Comparison of ENCODE assay signal across 8 cellular contexts in the genomic region with DNA sequence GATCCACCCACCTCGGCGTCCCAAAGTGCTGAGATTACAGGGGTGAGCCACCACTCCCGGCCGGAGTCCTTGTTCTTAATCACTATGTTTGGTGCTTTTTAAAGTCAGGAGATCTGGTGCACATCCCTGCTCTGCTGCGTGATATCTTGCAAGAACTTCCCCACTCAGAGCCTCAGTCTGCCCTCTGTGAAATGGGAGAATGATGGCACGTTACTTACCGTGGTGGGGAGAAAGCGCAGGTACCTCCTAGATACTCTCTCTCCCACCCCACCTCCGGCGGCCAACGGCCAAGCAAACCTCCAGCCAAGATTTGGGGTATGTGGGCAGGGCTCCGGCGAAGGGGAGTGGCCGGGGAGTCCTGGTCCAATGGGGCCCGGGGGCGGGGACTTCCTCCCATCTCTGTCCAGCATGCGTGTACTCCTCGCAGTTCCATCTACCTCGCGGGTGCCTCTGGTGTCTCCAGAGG. TPM values are rescaled to one million over a fixed set of nuclear protein-coding genes. Genes with fewer than 3 reads are reported as not detected.
DNase-seq lines count a peak whose midpoint lies in the region; ATAC-seq and TF ChIP-seq lines count a peak whose summit lies in the region.

TSS of gene RYR1 (plus strand) at position 424 of the 466 bp plus-strand sequence. CDS start 139 bp downstream, outside the sequence.

- peaks cover 15% of the 10 kb centered on the region for H3K27me3 ChIP-seq in MG63
- H3K27me3 ChIP-seq in cardiac muscle cell, result no peaks in the 10 kb centered on the region
- no peaks in the 10 kb centered on the region for H3K27me3 ChIP-seq in psoas muscle (ENCODE audit: insufficient read depth in 3 of 3, low read length in 2 of 3)

- peak within 1 kb of the TSS; percentile 6 for H3K27ac ChIP-seq in cardiac muscle cell
- H3K27ac ChIP-seq in psoas muscle, result peak within 1 kb of the TSS; percentile 98

- peak; percentile 73 for DNase-seq in AG08395 (ENCODE audit: low spot score)
- DNase-seq in MG63, result peak; percentile 73
- peak; percentile 80 for DNase-seq in activated CD8-positive, alpha-beta memory T cell treated with anti-CD3 and anti-CD28 coated beads, Interleukin-2, amount 50 U/mL, for 48 hours
- peak; percentile 42 to 87 for DNase-seq in cardiac muscle cell (ENCODE audit: low read depth in 1 of 2, low spot score in 1 of 2)
- DNase-seq in psoas muscle, result peak; percentile 86 to 96
- DNase-seq in NCI-H345 treated with DMSO at 0.1 percent for 48 hours (lab: John Stamatoyannopoulos, UW; ENCODE audit: unreplicated experiment), result no peak

- WGBS in psoas muscle, 3 donors, result 6 to 10% (median 10%) methylated on average over 17 to 20 of the region's 20 CpGs

- no peaks in the 10 kb centered on the region for H3K36me3 ChIP-seq in MG63
- no peaks in the 10 kb centered on the region for H3K36me3 ChIP-seq in cardiac muscle cell
- peaks cover 0 to 19% of the 10 kb centered on the region in 2 donors for H3K36me3 ChIP-seq in psoas muscle (ENCODE audit: insufficient read depth in 1 of 2, low read depth in 1 of 2)

- peaks cover 17% of the 10 kb centered on the region for H3K4me1 ChIP-seq in cardiac muscle cell (ENCODE audit: low read depth)
- H3K4me1 ChIP-seq in psoas muscle, result peaks cover 39% of the 10 kb centered on the region

- intact Hi-C loops in psoas muscle (cut with DNase I), result no loop called here

- no peak within 1 kb of the TSS for H3K4me3 ChIP-seq in MG63
- peak within 1 kb of the TSS; percentile 20 for H3K4me3 ChIP-seq in cardiac muscle cell
- H3K4me3 ChIP-seq in psoas muscle, result peak within 1 kb of the TSS; percentile 90

- H3K9me3 ChIP-seq in MG63, result no peaks in the 10 kb centered on the region
- no peaks in the 10 kb centered on the region for H3K9me3 ChIP-seq in cardiac muscle cell (ENCODE audit: low read depth)
- no peaks in the 10 kb centered on the region for H3K9me3 ChIP-seq in psoas muscle

- peak; percentile 76 to 81 (median 78) for ATAC-seq in psoas muscle
- no peak for ATAC-seq in GM18517 (IDR thresholded peaks at IDR 0.05; ENCODE audit: unreplicated experiment)
- no peak for ATAC-seq in GM21528 (IDR thresholded peaks at IDR 0.05; ENCODE audit: low FRiP score, unreplicated experiment)

- TF ChIP-seq CTCF in cardiac muscle cell (IDR thresholded peaks at IDR 0.05; ENCODE audit: low read depth, low read length), result no peak
- no peak for TF ChIP-seq CTCF in psoas muscle (IDR thresholded peaks at IDR 0.05)

RNA-seq across cellular contexts. Expression of gene RYR1, which starts in this region (rescaled TPM):
- not detected in 2 replicates for total RNA-seq in MG63 (2014; rRNA removed; shearing (Covaris generic); ENCODE audit: low replicate concordance)
- total RNA-seq in cardiac muscle cell, result 4.9 and 12.8 TPM in 2 replicates
- polyA plus RNA-seq in cardiac muscle cell, result 0.71 and 3.5 TPM in 2 replicates
- 1,000 to 10,000 TPM in 2 of 4 donors, 100 to 1,000 TPM in 2; 572 to 1,211 (median 883) TPM for total RNA-seq in psoas muscle
- 100 to 1,000 TPM in 2 of 3 donors, 10 to 100 TPM in 1; 56.0 to 278 (median 122) TPM for polyA plus RNA-seq in psoas muscle

Comparison
In these comparisons a context has a peak if more than half of its experiments do, and no peak if none do; other contexts are left out.
1. RNA of gene RYR1 (total RNA-seq): 572 to 1,211 TPM in psoas muscle; 4.9 to 12.8 TPM in cardiac muscle cell and not detected in MG63; every median in the first group is over 10 times any median in the second.
2. RNA of gene RYR1 (polyA plus RNA-seq): 56.0 to 278 TPM in psoas muscle; 0.71 to 3.5 TPM in cardiac muscle cell; every median in the first group is over 10 times any median in the second.
3. Peak in DNase-seq in MG63; RNA of the gene not detected or under 1 TPM.
4. ATAC-seq: peak in psoas muscle (4 of 4); none in GM18517 (single experiment) and GM21528 (single experiment).